ENCODE assay signal across 20 cellular contexts in the genomic region with DNA sequence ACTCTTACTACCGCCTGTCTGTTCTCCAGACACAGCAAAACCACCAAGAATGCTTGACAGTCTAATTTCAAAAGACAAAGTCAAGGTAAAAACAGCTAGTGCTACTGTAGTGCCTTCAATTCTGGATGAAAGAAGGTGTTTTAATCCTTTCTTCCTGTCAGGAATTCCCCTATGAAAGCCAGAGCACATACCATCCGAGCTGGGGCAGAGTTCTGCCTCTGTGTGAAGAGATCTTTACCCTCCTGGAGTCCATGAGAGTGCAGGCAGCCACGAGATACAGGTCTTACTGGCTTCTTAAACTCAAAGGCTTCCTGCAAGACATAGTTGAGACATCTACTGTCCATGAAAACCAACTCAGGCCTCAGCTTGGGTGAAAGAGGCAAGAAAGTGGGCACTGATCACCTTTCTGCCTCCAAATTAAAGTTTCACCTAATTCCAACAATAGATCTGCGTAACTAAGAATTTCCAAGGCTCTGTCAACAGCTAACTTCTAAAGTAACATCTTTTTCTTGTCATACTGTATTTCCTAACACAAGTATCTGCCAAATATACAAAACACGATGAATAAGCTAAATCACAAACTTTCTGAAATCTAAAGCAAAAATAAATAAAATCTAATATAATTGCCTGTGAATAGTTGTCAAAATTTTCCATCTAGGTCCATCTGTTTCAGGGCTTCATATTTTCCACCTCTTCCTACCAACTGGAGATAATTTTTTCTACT. TPM values are rescaled to one million over a fixed set of nuclear protein-coding genes. Genes with fewer than 3 reads are reported as not detected.
"Had no signal": no experiment of that assay in that cellular context is flagged by ENCODE, and none has a peak within 500 bp of the region (broad histone marks: within the 10 kb centered on the region; RNA-seq: fewer than 3 reads in every experiment).

No MANE protein-coding gene starts in this region.

- H3K4me1 ChIP-seq: body of pancreas, uterus had no signal

- ATAC-seq: activated naive CD4-positive, alpha-beta T cell treated with anti-CD3 and anti-CD28 coated beads, Interleukin-2, amount 50 U/mL, for 72 hours; activated T-cell treated with anti-CD3 and anti-CD28 coated beads, Interleukin-2, amount 50 U/mL, for 4 hours; body of pancreas; foreskin keratinocyte; left colon; stimulated activated memory B cell treated with anti-CD40 and anti-IgM and Interleukin-4, amounts not matched to agents 10 μg/mL and 1 μg/mL and 100 μg/mL, for 72 hours; T-cell had no signal

- H3K27me3 ChIP-seq: body of pancreas, foreskin keratinocyte, neutrophil, uterus had no signal

- DNase-seq: activated CD4-positive, alpha-beta T cell treated with anti-CD3 and anti-CD28 coated beads, Interleukin-2, amount 50 U/mL, for 48 hours; activated effector memory CD4-positive, alpha-beta T cell treated with Interleukin-2 at 50 U/mL for 16 hours; activated T-cell treated with anti-CD3 and anti-CD28 coated beads, Interleukin-2, amount 50 U/mL, for 4 hours; amniotic stem cell; body of pancreas; cortex of kidney; effector CD4-positive, alpha-beta T cell; foreskin keratinocyte; left colon; naive B cell; stimulated activated CD4-positive, alpha-beta T cell treated with anti-CD3 and anti-CD28 coated beads, Interleukin-2, amount 100 ng/mL, for 48 hours; T-cell; uterus had no signal

- H3K27ac Mint-ChIP-seq: stimulated activated memory B cell treated with anti-CD40 and anti-IgM and Interleukin-4, amounts not matched to agents 10 μg/mL and 1 μg/mL and 100 μg/mL, for 72 hours; T-cell had no signal

- H3K36me3 ChIP-seq: uterus had no signal

- H3K36me3 Mint-ChIP-seq: naive B cell; stimulated activated memory B cell treated with anti-CD40 and anti-IgM and Interleukin-4, amounts not matched to agents 10 μg/mL and 1 μg/mL and 100 μg/mL, for 72 hours; T-cell had no signal

- H3K4me3 ChIP-seq: body of pancreas, uterus had no signal

- H3K4me3 Mint-ChIP-seq: activated T-cell treated with anti-CD3 and anti-CD28 coated beads, Interleukin-2, amount 50 U/mL, for 4 hours; naive B cell; stimulated activated memory B cell treated with anti-CD40 and anti-IgM and Interleukin-4, amounts not matched to agents 10 μg/mL and 1 μg/mL and 100 μg/mL, for 72 hours; T-cell had no signal

- H3K27me3 Mint-ChIP-seq: naive B cell; stimulated activated memory B cell treated with anti-CD40 and anti-IgM and Interleukin-4, amounts not matched to agents 10 μg/mL and 1 μg/mL and 100 μg/mL, for 72 hours had no signal

- H3K4me1 Mint-ChIP-seq: naive B cell; stimulated activated memory B cell treated with anti-CD40 and anti-IgM and Interleukin-4, amounts not matched to agents 10 μg/mL and 1 μg/mL and 100 μg/mL, for 72 hours; T-cell had no signal

- H3K9me3 ChIP-seq: body of pancreas, neutrophil, uterus had no signal

- H3K9me3 Mint-ChIP-seq: activated naive CD4-positive, alpha-beta T cell treated with anti-CD3 and anti-CD28 coated beads, Interleukin-2, amount 50 U/mL, for 72 hours; activated T-cell treated with anti-CD3 and anti-CD28 coated beads, Interleukin-2, amount 50 U/mL, for 4 hours; naive B cell; stimulated activated memory B cell treated with anti-CD40 and anti-IgM and Interleukin-4, amounts not matched to agents 10 μg/mL and 1 μg/mL and 100 μg/mL, for 72 hours; T-cell had no signal

- H3K27ac ChIP-seq: body of pancreas, foreskin keratinocyte, neutrophil, uterus, VCaP had no signal

RNA-seq across cellular contexts. Expression of gene CAMP, which starts 42.6 kb away (rescaled TPM):
- total RNA-seq: activated naive CD4-positive, alpha-beta T cell treated with anti-CD3 and anti-CD28 coated beads, Interleukin-2, amount 50 U/mL, for 72 hours; activated T-cell treated with anti-CD3 and anti-CD28 coated beads, Interleukin-2, amount 50 U/mL, for 4 hours; body of pancreas; endothelial cell of umbilical vein; foreskin keratinocyte; lung microvascular endothelial cell; mononuclear cell; T-cell had no signal
- polyA plus RNA-seq: endothelial cell of umbilical vein had no signal
